ENCODE assay signal across 8 cellular contexts in genomic region chr22:36253523-36254490, GRCh38. TPM values are rescaled to one million over a fixed set of nuclear protein-coding genes. Genes with fewer than 3 reads are reported as not detected.
DNase-seq lines count a peak whose midpoint lies in the region; TF ChIP-seq lines count a peak whose summit lies in the region.

No MANE protein-coding gene starts in this region.

- peak overlapping the region; percentile 34; the same call in 1 of the 2 replicates for H3K27ac ChIP-seq in SJSA1
- peak overlapping the region; percentile 57 to 65 for H3K27ac ChIP-seq in esophagus (ENCODE audit: low read depth in 2 of 2, low read length in 1 of 2)
- peak overlapping the region; percentile 75 to 92 (median 79) for H3K27ac ChIP-seq in sigmoid colon

- H3K27me3 ChIP-seq in SJSA1 (replicated peaks), result no peaks in the 10 kb centered on the region
- no peaks in the 10 kb centered on the region for H3K27me3 ChIP-seq in esophagus (ENCODE audit: control insufficient read depth in 1 of 2, insufficient read depth in 2 of 2, low read length in 2 of 2)
- H3K27me3 ChIP-seq in sigmoid colon, result no peaks in the 10 kb centered on the region

- H3K9me3 ChIP-seq in SJSA1 (replicated peaks), result no peaks in the 10 kb centered on the region
- H3K9me3 ChIP-seq in esophagus (ENCODE audit: control insufficient read depth in 2 of 2, insufficient read depth in 1 of 2, low read depth in 1 of 2, low read length in 1 of 2), result no peaks in the 10 kb centered on the region
- H3K9me3 ChIP-seq in sigmoid colon, result no peaks in the 10 kb centered on the region

- H3K4me3 ChIP-seq in SJSA1, result peak overlapping the region; percentile 34
- H3K4me3 ChIP-seq in esophagus (ENCODE audit: low read depth in 1 of 2, low read length in 2 of 2), result peak overlapping the region; percentile 51 to 58
- H3K4me3 ChIP-seq in sigmoid colon, result peak overlapping the region; percentile 34 to 53 (median 47)

- no peak for TF ChIP-seq CTCF in sigmoid colon (IDR thresholded peaks at IDR 0.05)

- intact Hi-C loops in sigmoid colon (cut with DNase I), result no loop called here

- peak; percentile 56 for DNase-seq in Daoy (ENCODE audit: low read depth)
- no peak for DNase-seq in SJSA1 (ENCODE audit: low read depth in 1 of 2, low spot score in 2 of 2)
- DNase-seq in sigmoid colon, result peak; percentile 86
- DNase-seq in NCI-H524 (lab: John Stamatoyannopoulos, UW), result no peak
- DNase-seq in DMS53 (lab: John Stamatoyannopoulos, UW), result no peak
- DNase-seq in pons (ENCODE audit: low spot score), result no peak
- no peak for DNase-seq in NCI-H2081 treated with DMSO at 0.1 percent for 48 hours (lab: John Stamatoyannopoulos, UW)

- H3K36me3 ChIP-seq in SJSA1 (no peaks in the 10 kb centered on the region), esophagus (ENCODE audit: control insufficient read depth in 2 of 2, insufficient read depth in 2 of 2, low read length in 1 of 2) (peaks cover 0 to 6% of the 10 kb centered on the region in 2 donors), sigmoid colon (peaks cover 0 to 14% (median 0%) of the 10 kb centered on the region in 4 donors)

- 53 to 56% methylated on average over 7 of the region's 7 CpGs for WGBS in esophagus, 2 donors
- WGBS in sigmoid colon, 2 donors, result 57 to 58% methylated on average over 7 of the region's 7 CpGs

- H3K4me1 ChIP-seq in SJSA1 (replicated peaks), result peaks cover 20% of the 10 kb centered on the region
- peaks cover 5 to 13% of the 10 kb centered on the region in 2 donors for H3K4me1 ChIP-seq in esophagus (ENCODE audit: control insufficient read depth in 2 of 2, insufficient read depth in 2 of 2, low read length in 1 of 2)
- peaks cover 0 to 40% (median 37%) of the 10 kb centered on the region in 4 donors for H3K4me1 ChIP-seq in sigmoid colon

- no peak for TF ChIP-seq POLR2A in sigmoid colon (IDR thresholded peaks at IDR 0.05)

- TF ChIP-seq EP300 in sigmoid colon (IDR thresholded peaks at IDR 0.05), result no peak

RNA-seq across cellular contexts. Expression of gene APOL1, which starts 0.9 kb away (rescaled TPM):
- total RNA-seq in Daoy (2014; rRNA removed; shearing (Covaris generic)), result 15.2 and 20.0 TPM in 2 replicates
- total RNA-seq in SJSA1 (2014; rRNA removed; shearing (Covaris generic)), result 4.4 and 5.8 TPM in 2 replicates
- 10 to 100 TPM in 1 of 2 donors, 1 to 10 TPM in 1; 9.8 to 10.5 TPM for polyA plus RNA-seq in esophagus
- total RNA-seq in sigmoid colon, result 10 to 100 TPM; 15.0 to 36.0 (median 20.3) TPM
- polyA plus RNA-seq in sigmoid colon, result 10 to 100 TPM in 2 of 3 donors, 1 to 10 TPM in 1; 6.6 to 64.0 (median 11.3) TPM

RNA-seq across cellular contexts. Expression of gene APOL2, which starts 14.5 kb away (rescaled TPM):
- total RNA-seq in Daoy (2014; rRNA removed; shearing (Covaris generic)), result 43.7 and 51.4 TPM in 2 replicates
- 23.8 and 29.3 TPM in 2 replicates for total RNA-seq in SJSA1 (2014; rRNA removed; shearing (Covaris generic))
- polyA plus RNA-seq in esophagus (10 to 100 TPM in 1 of 2 donors, 1 to 10 TPM in 1; 9.2 to 14.9 TPM), sigmoid colon (10 to 100 TPM; 18.6 to 45.1 (median 24.3) TPM)
- total RNA-seq in sigmoid colon, result 10 to 100 TPM; 26.8 to 59.5 (median 29.4) TPM

RNA-seq across cellular contexts. Expression of gene APOL4, which starts 52.2 kb away (rescaled TPM):
- not detected in 2 replicates for total RNA-seq in Daoy (2014; rRNA removed; shearing (Covaris generic))
- 0.08 TPM in 1 of 2 replicates, not detected in the other for total RNA-seq in SJSA1 (2014; rRNA removed; shearing (Covaris generic))
- polyA plus RNA-seq in esophagus (1 to 10 TPM; 2.4 to 2.5 TPM), sigmoid colon (1 to 10 TPM; 3.2 to 9.3 (median 4.8) TPM)
- total RNA-seq in sigmoid colon, result 10 to 100 TPM in 1 of 4 donors, 1 to 10 TPM in 3; 1.2 to 14.0 (median 5.4) TPM

Comparison
In these comparisons a context has a peak if more than half of its experiments do, and no peak if none do; other contexts are left out.
1. DNase-seq: peak in Daoy (single experiment) and sigmoid colon (single experiment); none in SJSA1 (0 of 2), NCI-H524 (0 of 2), DMS53 (single experiment), pons (single experiment) and NCI-H2081 treated with DMSO at 0.1 percent for 48 hours (single experiment).
2. Peak in every context shown above with its lines, with median percentiles within 50 percentile points of each other: H3K27ac ChIP-seq and H3K4me3 ChIP-seq.